ENCODE assay signal across 8 cellular contexts in genomic region chr16:28873543-28874201, GRCh38. TPM values are rescaled to one million over a fixed set of nuclear protein-coding genes. Genes with fewer than 3 reads are reported as not detected.
DNase-seq lines count a peak whose midpoint lies in the region; ATAC-seq, FAIRE-seq and TF ChIP-seq lines count a peak whose summit lies in the region.

No MANE protein-coding gene starts in this region.

- H3K18ac ChIP-seq in mesendoderm (ENCODE audit: low read length) = no peak overlapping the region

- no peak overlapping the region for H3K56ac ChIP-seq in mesendoderm (ENCODE audit: low read length)

- no peaks in the 10 kb centered on the region for H3K79me2 ChIP-seq in mesendoderm (ENCODE audit: control insufficient read depth, insufficient read depth, low read length)

- H3K4me3 Mint-ChIP-seq in natural killer cell = no peak overlapping the region

- FAIRE-seq in bronchial epithelial cell (lab: Jason Lieb, UNC) = no peak

- H3K23ac ChIP-seq in mesendoderm (ENCODE audit: low read length) = no peak overlapping the region

- H3K27ac ChIP-seq in WERI-Rb-1 = peak overlapping the region; percentile 95
- H3K27ac ChIP-seq in mesendoderm (ENCODE audit: low read depth, low read length) = no peak overlapping the region

- H4K5ac ChIP-seq in mesendoderm (ENCODE audit: low read length) = no peak overlapping the region

- intact Hi-C loops in natural killer cell (cut with micrococcal nuclease) = loop anchor here (1.0 kb wide), 1 partner anchor 72 kb away; no protein-coding TSS in a partner anchor

- H2BK120ac ChIP-seq in mesendoderm (ENCODE audit: low read depth, low read length) = no peak overlapping the region

- ATAC-seq in natural killer cell = peak; percentile 82 to 95 (median 90)
- no peak for ATAC-seq in HG03045 (IDR thresholded peaks at IDR 0.05; ENCODE audit: unreplicated experiment)

- H3K27ac Mint-ChIP-seq in natural killer cell = no peak overlapping the region

- peak; percentile 74 for TF ChIP-seq CTCF in WERI-Rb-1 (IDR thresholded peaks at IDR 0.05; ENCODE audit: low read depth, low read length)
- TF ChIP-seq CTCF in bronchial epithelial cell (IDR thresholded peaks at IDR 0.05; ENCODE audit: insufficient read depth, low read length, severe bottlenecking) = peak; percentile 80
- peak; percentile 69 for TF ChIP-seq CTCF in natural killer cell (IDR thresholded peaks at IDR 0.05)

- H3K79me1 ChIP-seq in mesendoderm (ENCODE audit: low read length) = no peaks in the 10 kb centered on the region

- no peak overlapping the region for H3K9ac ChIP-seq in mesendoderm (ENCODE audit: low read length)

- H3K9me3 Mint-ChIP-seq in natural killer cell = no peaks in the 10 kb centered on the region

- no peak overlapping the region for H3K4me2 ChIP-seq in mesendoderm (ENCODE audit: low read length)

- H2AK5ac ChIP-seq in mesendoderm (ENCODE audit: low read length) = no peak overlapping the region

- H3K4me3 ChIP-seq in WERI-Rb-1 (ENCODE audit: low read depth, low read length) (no peak overlapping the region), bronchial epithelial cell (ENCODE audit: low read depth, low read length) (no peak overlapping the region), mesendoderm (ENCODE audit: low read length) (no peak overlapping the region)

- no peaks in the 10 kb centered on the region for H3K4me1 ChIP-seq in mesendoderm (ENCODE audit: control insufficient read depth, low read depth, low read length)

- H3K36me3 ChIP-seq in WERI-Rb-1 (peaks cover 44% of the 10 kb centered on the region), bronchial epithelial cell (ENCODE audit: control insufficient read depth, insufficient read depth, low read length) (peaks cover 23% of the 10 kb centered on the region), mesendoderm (ENCODE audit: control insufficient read depth, insufficient read depth, low read length) (peaks cover 11% of the 10 kb centered on the region)

- DNase-seq in NCI-H82 (lab: John Stamatoyannopoulos, UW) = peak; percentile 43
- DNase-seq in NCI-H82 treated with DMSO at 0.1 percent for 48 hours (lab: John Stamatoyannopoulos, UW; ENCODE audit: unreplicated experiment) = no peak
- DNase-seq in WERI-Rb-1 = peak; percentile 49
- no peak for DNase-seq in bronchial epithelial cell (ENCODE audit: low read depth)
- DNase-seq in natural killer cell = peak; percentile 49
- DNase-seq in mesendoderm = no peak
- DNase-seq in NCI-H510A (lab: John Stamatoyannopoulos, UW) = no peak

- H3K27me3 Mint-ChIP-seq in natural killer cell (ENCODE audit: low read depth in 2 of 2) = no peaks in the 10 kb centered on the region

- no peak overlapping the region for H3K4ac ChIP-seq in mesendoderm (ENCODE audit: low read depth, low read length)

- no CpG with 5 or more reads among the region's 18 CpGs for WGBS in mesendoderm (ENCODE audit: extremely low coverage, insufficient coverage, low lambda C conversion rate)

- peaks cover 4 to 16% of the 10 kb centered on the region in 2 donors for H3K4me1 Mint-ChIP-seq in natural killer cell

- H3K27me3 ChIP-seq in WERI-Rb-1 (ENCODE audit: insufficient read depth, low read depth, severe bottlenecking) = no peaks in the 10 kb centered on the region
- H3K27me3 ChIP-seq in bronchial epithelial cell (ENCODE audit: control insufficient read depth, insufficient read depth, low read length) = no peaks in the 10 kb centered on the region
- H3K27me3 ChIP-seq in mesendoderm (ENCODE audit: insufficient read depth, low read length, poor library complexity) = no peaks in the 10 kb centered on the region

- no peak overlapping the region for H2BK5ac ChIP-seq in mesendoderm (ENCODE audit: low read length)

- H2BK15ac ChIP-seq in mesendoderm (replicated peaks; ENCODE audit: low read depth) = no peak overlapping the region

- H4K8ac ChIP-seq in mesendoderm (ENCODE audit: low read depth, low read length) = no peak overlapping the region

- H3K9me3 ChIP-seq in WERI-Rb-1 (ENCODE audit: severe bottlenecking) = no peaks in the 10 kb centered on the region

- peaks cover 13% of the 10 kb centered on the region for H3K36me3 Mint-ChIP-seq in natural killer cell

RNA-seq across cellular contexts. Expression of gene ATP2A1, which starts 4.6 kb away (rescaled TPM):
- total RNA-seq in bronchial epithelial cell (under 0.01 and 0.13 TPM in 2 replicates), natural killer cell (1 to 10 TPM in 2 of 3 donors, under 1 TPM in 1; 0.75 to 2.5 (median 1.3) TPM)
- polyA plus RNA-seq in mesendoderm (2013, experiment 1 of 2) = 0.44 TPM
- polyA plus RNA-seq in mesendoderm (2013, experiment 2 of 2) = 1.0 TPM

RNA-seq across cellular contexts. Expression of gene SH2B1, which starts 10.0 kb away (rescaled TPM):
- total RNA-seq in bronchial epithelial cell (4.2 and 6.7 TPM in 2 replicates), natural killer cell (100 to 1,000 TPM in 1 of 3 donors, 10 to 100 TPM in 2; 85.4 to 110 (median 91.5) TPM)
- 12.7 TPM for polyA plus RNA-seq in mesendoderm (2013, experiment 1 of 2)
- 12.5 TPM for polyA plus RNA-seq in mesendoderm (2013, experiment 2 of 2)

RNA-seq across cellular contexts. Expression of gene TUFM, which starts 27.5 kb away (rescaled TPM):
- 146 and 176 TPM in 2 replicates for total RNA-seq in bronchial epithelial cell
- total RNA-seq in natural killer cell = 100 to 1,000 TPM; 108 to 128 (median 118) TPM
- polyA plus RNA-seq in mesendoderm (2013, experiment 1 of 2) = 162 TPM
- polyA plus RNA-seq in mesendoderm (2013, experiment 2 of 2) = 164 TPM

RNA-seq across cellular contexts. Expression of gene ATXN2L, which starts 50.9 kb away (rescaled TPM):
- total RNA-seq in bronchial epithelial cell = 27.4 and 35.7 TPM in 2 replicates
- 100 to 1,000 TPM; 350 to 451 (median 416) TPM for total RNA-seq in natural killer cell
- 201 TPM for polyA plus RNA-seq in mesendoderm (2013, experiment 1 of 2)
- polyA plus RNA-seq in mesendoderm (2013, experiment 2 of 2) = 196 TPM

RNA-seq across cellular contexts. Expression of gene RABEP2, which starts 51.4 kb away (rescaled TPM):
- 20.3 and 30.0 TPM in 2 replicates for total RNA-seq in bronchial epithelial cell
- total RNA-seq in natural killer cell = 10 to 100 TPM; 53.4 to 63.4 (median 60.1) TPM
- polyA plus RNA-seq in mesendoderm (2013, experiment 1 of 2) = 7.2 TPM
- polyA plus RNA-seq in mesendoderm (2013, experiment 2 of 2) = 6.6 TPM

Comparison
In these comparisons a context has a peak if more than half of its experiments do, and no peak if none do; other contexts are left out.
1. DNase-seq: peak in NCI-H82 (single experiment), WERI-Rb-1 (single experiment) and natural killer cell (single experiment); none in NCI-H82 treated with DMSO at 0.1 percent for 48 hours (single experiment), bronchial epithelial cell (single experiment), mesendoderm (single experiment) and NCI-H510A (single experiment).
2. RNA of gene SH2B1, which starts 10.0 kb away (total RNA-seq): 85.4 to 110 TPM in natural killer cell; 4.2 to 6.7 TPM in bronchial epithelial cell; every median in the first group is over 10 times any median in the second.
3. Peak in every context shown above with its lines, with median percentiles within 50 percentile points of each other: CTCF ChIP-seq.